Comparison of ENCODE assay signal across 30 cellular contexts in genomic region chr4:168039593-168039992, GRCh38. TPM values are rescaled to one million over a fixed set of nuclear protein-coding genes. Genes with fewer than 3 reads are reported as not detected.
"Had no signal": no experiment of that assay in that cellular context is flagged by ENCODE, and none has a peak within 500 bp of the region (broad histone marks: within the 10 kb centered on the region; RNA-seq: fewer than 3 reads in every experiment).

No MANE protein-coding gene starts in this region.

- H3K4me1 ChIP-seq: colonic mucosa, esophagus muscularis mucosa, left lung, psoas muscle, sigmoid colon, thyroid gland, vagina had no signal

- H3K36me3 ChIP-seq: colonic mucosa, esophagus muscularis mucosa, left lung, sigmoid colon, stomach, thyroid gland, vagina had no signal

- H3K27ac ChIP-seq: colonic mucosa, esophagus muscularis mucosa, left lung, psoas muscle, sigmoid colon, stomach, thyroid gland, vagina had no signal

- H3K27me3 Mint-ChIP-seq: dendritic cell treated with granulocyte-macrophage colony-stimulating factor and Interleukin-4, amounts not matched to agents 40 ng/mL and 50 ng/mL, for 4 days had no signal

- H3K9me3 Mint-ChIP-seq: dendritic cell treated with granulocyte-macrophage colony-stimulating factor and Interleukin-4, amounts not matched to agents 40 ng/mL and 50 ng/mL, for 4 days; naive thymus-derived CD8-positive, alpha-beta T cell; nephron progenitor cell; stimulated activated effector memory CD8-positive, alpha-beta T cell treated with anti-CD3 and anti-CD28 coated beads, Interleukin-12 subunit alpha, Interleukin-12 subunit beta, amount 100 ng/mL, for 72 hours had no signal

- H3K4me1 Mint-ChIP-seq: naive thymus-derived CD8-positive, alpha-beta T cell; nephron progenitor cell; stimulated activated effector memory CD8-positive, alpha-beta T cell treated with anti-CD3 and anti-CD28 coated beads, Interleukin-12 subunit alpha, Interleukin-12 subunit beta, amount 100 ng/mL, for 72 hours had no signal

- DNase-seq: colonic mucosa; effector CD8-positive, alpha-beta T cell; head of caudate nucleus; kidney; left cardiac atrium; left lung; naive thymus-derived CD8-positive, alpha-beta T cell; nephron progenitor cell; nucleus accumbens; psoas muscle; right cardiac atrium; sigmoid colon; stimulated activated CD4-positive, alpha-beta T cell treated with anti-CD3 and anti-CD28 coated beads, Interleukin-2, amount 100 ng/mL, for 24 hours; stimulated activated CD4-positive, alpha-beta T cell treated with anti-CD3 and anti-CD28 coated beads, Interleukin-4, amount 100 ng/mL, for 24 hours; stimulated activated naive CD4-positive, alpha-beta T cell treated with Interleukin-2 at 50 U/mL for 16 hours; stomach; thyroid gland; trophoblast cell had no signal

- ATAC-seq: left cardiac atrium; left lung; naive thymus-derived CD8-positive, alpha-beta T cell; psoas muscle; right cardiac atrium; stimulated activated effector memory CD8-positive, alpha-beta T cell treated with anti-CD3 and anti-CD28 coated beads, Interleukin-12 subunit alpha, Interleukin-12 subunit beta, amount 100 ng/mL, for 72 hours had no signal

- H3K9me3 ChIP-seq: colonic mucosa, esophagus muscularis mucosa, left lung, psoas muscle, sigmoid colon, stomach, thyroid gland, vagina had no signal

- H3K27me3 ChIP-seq: colonic mucosa, esophagus muscularis mucosa, left lung, sigmoid colon, stomach, thyroid gland, vagina had no signal

- H3K4me3 Mint-ChIP-seq: dendritic cell treated with granulocyte-macrophage colony-stimulating factor and Interleukin-4, amounts not matched to agents 40 ng/mL and 50 ng/mL, for 4 days; naive thymus-derived CD8-positive, alpha-beta T cell; nephron progenitor cell; stimulated activated effector memory CD8-positive, alpha-beta T cell treated with anti-CD3 and anti-CD28 coated beads, Interleukin-12 subunit alpha, Interleukin-12 subunit beta, amount 100 ng/mL, for 72 hours had no signal

- H3K36me3 Mint-ChIP-seq: naive thymus-derived CD8-positive, alpha-beta T cell; stimulated activated effector memory CD8-positive, alpha-beta T cell treated with anti-CD3 and anti-CD28 coated beads, Interleukin-12 subunit alpha, Interleukin-12 subunit beta, amount 100 ng/mL, for 72 hours had no signal

- H3K27ac Mint-ChIP-seq: dendritic cell treated with granulocyte-macrophage colony-stimulating factor and Interleukin-4, amounts not matched to agents 40 ng/mL and 50 ng/mL, for 4 days; naive thymus-derived CD8-positive, alpha-beta T cell; nephron progenitor cell; stimulated activated effector memory CD8-positive, alpha-beta T cell treated with anti-CD3 and anti-CD28 coated beads, Interleukin-12 subunit alpha, Interleukin-12 subunit beta, amount 100 ng/mL, for 72 hours had no signal

- H3K4me3 ChIP-seq: colonic mucosa, esophagus muscularis mucosa, left lung, psoas muscle, sigmoid colon, stomach, thyroid gland, vagina had no signal

RNA-seq across cellular contexts. Expression of gene ANXA10, which starts 52.7 kb away (rescaled TPM):
- total RNA-seq: endothelial cell of umbilical vein; frontal cortex; kidney; left cardiac atrium; lower leg skin; mesenteric fat pad; naive thymus-derived CD8-positive, alpha-beta T cell; osteocyte; psoas muscle; renal cortical epithelial cell; right cardiac atrium; sigmoid colon; skeletal muscle tissue; subcutaneous adipose tissue; thyroid gland; vagina had no signal
- polyA plus RNA-seq: endothelial cell of umbilical vein; naive thymus-derived CD8-positive, alpha-beta T cell; psoas muscle; right cardiac atrium had no signal
